17 cellular contexts compared by ENCODE assay signal in the genomic region with DNA sequence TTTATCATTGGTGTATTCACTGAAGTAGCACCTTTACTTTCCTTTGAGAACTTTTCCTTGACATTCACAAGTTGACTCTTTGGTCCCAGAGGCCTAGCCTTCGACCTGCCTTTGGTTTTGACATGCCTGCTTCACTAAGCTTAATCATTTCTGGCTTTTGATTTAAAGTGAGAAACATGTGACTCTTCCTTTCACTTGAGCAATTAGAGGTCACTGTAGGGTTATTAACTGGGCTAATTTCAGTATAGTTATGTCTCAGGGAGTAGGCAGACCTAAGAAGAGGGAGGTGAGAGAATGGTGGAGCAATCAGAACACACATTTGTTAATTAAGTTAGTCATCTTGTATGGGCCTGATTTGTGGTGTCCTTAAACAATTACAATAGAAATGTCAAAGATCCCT.
DNase-seq lines count a peak whose midpoint lies in the region; ATAC-seq and TF ChIP-seq lines count a peak whose summit lies in the region.
"Had no signal": no experiment of that assay in that cellular context is flagged by ENCODE, and none has a peak within 500 bp of the region (broad histone marks: within the 10 kb centered on the region; RNA-seq: fewer than 3 reads in every experiment).

No MANE protein-coding gene starts in this region.

- no peaks in the 10 kb centered on the region for H3K4me1 Mint-ChIP-seq in MCF 10A (ENCODE audit: insufficient read depth, unreplicated experiment)
- no peaks in the 10 kb centered on the region for H3K4me1 Mint-ChIP-seq in activated naive CD4-positive, alpha-beta T cell treated with anti-CD3 and anti-CD28 coated beads for 36 hours (ENCODE audit: low read depth)
- H3K4me1 Mint-ChIP-seq: CD8-positive, alpha-beta memory T cell; neural crest cell had no signal

- no peak overlapping the region for H3K27ac Mint-ChIP-seq in MCF 10A (ENCODE audit: low read depth, unreplicated experiment)
- no peak overlapping the region for H3K27ac Mint-ChIP-seq in activated naive CD4-positive, alpha-beta T cell treated with anti-CD3 and anti-CD28 coated beads for 36 hours
- H3K27ac Mint-ChIP-seq: activated CD4-positive, alpha-beta memory T cell treated with anti-CD3 and anti-CD28 coated beads for 36 hours; CD8-positive, alpha-beta memory T cell had no signal

- POLR2A ChIA-PET in MCF 10A (lab: Yijun Ruan, JAX) = interaction anchor here (0.6 kb wide), 1 partner anchor 1028 kb away, joined by 4 read pairs; no protein-coding TSS in a partner anchor

- DNase-seq in MCF 10A (ENCODE audit: unreplicated experiment) (no peak), NCI-H2029 (lab: John Stamatoyannopoulos, UW) (no peak)
- DNase-seq in activated naive CD4-positive, alpha-beta T cell treated with anti-CD3 and anti-CD28 coated beads for 36 hours = no peak
- no peak for DNase-seq in stimulated activated naive CD8-positive, alpha-beta T cell treated with anti-CD3 and anti-CD28 coated beads, Interleukin-15, Interleukin-2, amounts not matched to agents 100 U/mL and 50 U/mL, for 24 hours
- DNase-seq: activated CD4-positive, alpha-beta memory T cell treated with anti-CD3 and anti-CD28 coated beads for 36 hours; activated gamma-delta T cell treated with Interleukin-2 at 50 U/mL for 16 hours; CD8-positive, alpha-beta memory T cell; GF-D8; GM23248; heart right ventricle; left ventricle myocardium superior; NCI-H510A; thyroid gland had no signal

- H3K36me3 Mint-ChIP-seq in MCF 10A (ENCODE audit: insufficient read depth, unreplicated experiment) = no peaks in the 10 kb centered on the region
- no peaks in the 10 kb centered on the region for H3K36me3 Mint-ChIP-seq in activated naive CD4-positive, alpha-beta T cell treated with anti-CD3 and anti-CD28 coated beads for 36 hours (ENCODE audit: low read depth)
- H3K36me3 Mint-ChIP-seq: activated CD4-positive, alpha-beta memory T cell treated with anti-CD3 and anti-CD28 coated beads for 36 hours; CD8-positive, alpha-beta memory T cell had no signal

- CTCF ChIA-PET in MCF 10A (lab: Yijun Ruan, JAX) = no interaction called here
- CTCF ChIA-PET in activated naive CD4-positive, alpha-beta T cell treated with anti-CD3 and anti-CD28 coated beads for 36 hours (lab: Charles Lee) = no interaction called here

- H3K9me3 Mint-ChIP-seq in MCF 10A (ENCODE audit: unreplicated experiment) = peaks cover 12% of the 10 kb centered on the region
- H3K9me3 Mint-ChIP-seq in activated naive CD4-positive, alpha-beta T cell treated with anti-CD3 and anti-CD28 coated beads for 36 hours = no peaks in the 10 kb centered on the region

- H3K27me3 Mint-ChIP-seq in MCF 10A (ENCODE audit: insufficient read depth, unreplicated experiment) = no peaks in the 10 kb centered on the region
- H3K27me3 Mint-ChIP-seq in activated naive CD4-positive, alpha-beta T cell treated with anti-CD3 and anti-CD28 coated beads for 36 hours (ENCODE audit: low read depth) = no peaks in the 10 kb centered on the region
- H3K27me3 Mint-ChIP-seq: activated CD4-positive, alpha-beta memory T cell treated with anti-CD3 and anti-CD28 coated beads for 36 hours; CD8-positive, alpha-beta memory T cell had no signal

- BruUV-seq in MCF 10A (replicated peaks; lab: Mats Ljungman, UMichigan) = no TSS peak

- H3K4me3 Mint-ChIP-seq in MCF 10A (ENCODE audit: unreplicated experiment) = no peak overlapping the region
- no peak overlapping the region for H3K4me3 Mint-ChIP-seq in activated naive CD4-positive, alpha-beta T cell treated with anti-CD3 and anti-CD28 coated beads for 36 hours
- H3K4me3 Mint-ChIP-seq: activated CD4-positive, alpha-beta memory T cell treated with anti-CD3 and anti-CD28 coated beads for 36 hours; CD8-positive, alpha-beta memory T cell; neural crest cell had no signal

- intact Hi-C loops in MCF 10A (cut with micrococcal nuclease) = no loop called here
- intact Hi-C loops in activated naive CD4-positive, alpha-beta T cell treated with anti-CD3 and anti-CD28 coated beads for 36 hours (cut with micrococcal nuclease) = no loop called here

- no peak for TF ChIP-seq CTCF in MCF 10A (IDR thresholded peaks at IDR 0.05; ENCODE audit: unreplicated experiment)

- ATAC-seq in GM19043 (IDR thresholded peaks at IDR 0.05; ENCODE audit: low read depth, unreplicated experiment) (peak; percentile 66), GM21825 (IDR thresholded peaks at IDR 0.05; ENCODE audit: unreplicated experiment) (peak; percentile 60), HG03108 (IDR thresholded peaks at IDR 0.05; ENCODE audit: unreplicated experiment) (peak; percentile 62)
- ATAC-seq in stimulated activated naive CD8-positive, alpha-beta T cell treated with anti-CD3 and anti-CD28 coated beads, Interleukin-15, Interleukin-2, amounts not matched to agents 100 U/mL and 50 U/mL, for 24 hours = no peak
- ATAC-seq: heart right ventricle, left ventricle myocardium superior had no signal
